Comparison of ENCODE assay signal across 8 cellular contexts in the genomic region with DNA sequence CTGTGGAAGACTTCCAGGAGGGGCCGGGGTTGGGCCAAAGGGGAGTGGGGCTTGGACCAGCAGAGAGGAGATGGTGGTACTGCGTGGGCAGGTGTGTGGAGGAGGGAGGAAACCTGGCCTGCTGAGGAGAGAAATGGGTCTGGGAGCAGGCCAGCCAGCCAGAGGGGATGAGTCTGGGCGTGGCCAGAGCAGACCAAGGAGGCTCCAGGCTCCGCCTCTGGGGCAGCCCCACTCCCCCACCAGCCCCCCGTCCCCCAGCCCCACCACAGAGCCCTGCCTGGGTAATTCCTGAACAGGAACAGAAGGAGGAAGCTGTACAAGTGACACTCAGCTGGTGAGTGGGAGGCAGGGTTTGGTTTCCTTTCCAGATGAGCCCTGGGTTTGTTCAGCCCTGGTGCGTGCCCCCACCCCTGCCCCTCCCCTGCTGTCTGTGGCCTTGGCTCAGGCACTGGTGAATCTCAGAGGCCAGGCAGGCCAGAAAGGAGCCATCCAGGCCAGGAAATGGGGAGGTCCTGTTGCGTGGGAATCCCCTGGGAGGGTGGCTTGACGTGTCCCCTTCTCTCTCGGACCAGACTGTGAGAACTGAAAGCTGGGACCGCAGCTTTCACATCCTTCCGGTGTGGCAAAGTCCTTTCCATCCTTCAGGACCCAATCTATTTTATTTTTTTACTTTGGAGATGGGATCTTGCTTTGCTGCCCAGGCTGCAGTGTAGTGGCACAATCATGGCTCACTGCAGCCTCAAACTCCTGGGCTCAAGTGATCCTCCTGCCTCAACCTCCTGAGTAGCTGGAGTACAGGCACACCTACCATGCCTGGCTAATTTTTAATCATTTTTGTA. TPM values are rescaled to one million over a fixed set of nuclear protein-coding genes. Genes with fewer than 3 reads are reported as not detected.
DNase-seq lines count a peak whose midpoint lies in the region; ATAC-seq and TF ChIP-seq lines count a peak whose summit lies in the region.

No MANE protein-coding gene starts in this region.

- H3K4me1 Mint-ChIP-seq in nephron progenitor cell, result peaks cover 65% of the 10 kb centered on the region

- H3K27me3 ChIP-seq in ACC112 (ENCODE audit: insufficient read depth, low read length) (no peaks in the 10 kb centered on the region), uterus (no peaks in the 10 kb centered on the region)

- H3K4me3 Mint-ChIP-seq in nephron progenitor cell, result no peak overlapping the region

- intact Hi-C loops in uterus (cut with DNase I; ENCODE audit: low total_unique reads), result no loop called here

- H3K9me3 Mint-ChIP-seq in nephron progenitor cell, result no peaks in the 10 kb centered on the region

- H3K27ac ChIP-seq in ACC112 (ENCODE audit: low read depth, low read length) (peak overlapping the region; percentile 16; the same call in 1 of the 2 replicates), uterus (peak overlapping the region; percentile 78 to 86)

- H3K36me3 ChIP-seq in ACC112 (ENCODE audit: insufficient read depth, low read length) (no peaks in the 10 kb centered on the region), uterus (no peaks in the 10 kb centered on the region)

- peaks cover 18% of the 10 kb centered on the region for H3K4me1 ChIP-seq in ACC112 (ENCODE audit: control insufficient read depth, insufficient read depth, low read length, unreplicated experiment)
- H3K4me1 ChIP-seq in uterus, result peaks cover 0 to 6% of the 10 kb centered on the region in 2 donors

- H2AFZ ChIP-seq in ACC112 (ENCODE audit: low read length, unreplicated experiment), result peak overlapping the region; percentile 53

- H3K27ac Mint-ChIP-seq in nephron progenitor cell, result peak overlapping the region; percentile 61

- ATAC-seq in GM18907 (IDR thresholded peaks at IDR 0.05; ENCODE audit: unreplicated experiment) (peak; percentile 80), HG03039 (IDR thresholded peaks at IDR 0.05; ENCODE audit: unreplicated experiment) (peak; percentile 64)

- DNase-seq in SIG-M5 treated with dmso at 0.1 percent for 504 hours (lab: John Stamatoyannopoulos, UW; ENCODE audit: unreplicated experiment), result peak; percentile 83
- peak; percentile 28 for DNase-seq in dermis blood vessel endothelial cell
- peak; percentile 75 for DNase-seq in nephron progenitor cell
- peak; percentile 75 to 84 for DNase-seq in uterus
- no peak for DNase-seq in foreskin melanocyte

- no peaks in the 10 kb centered on the region for H3K79me2 ChIP-seq in ACC112 (ENCODE audit: control insufficient read depth, insufficient read depth, low read length, unreplicated experiment)

- H3K36me3 Mint-ChIP-seq in nephron progenitor cell (ENCODE audit: low read depth), result no peaks in the 10 kb centered on the region

- TF ChIP-seq CTCF in nephron progenitor cell (IDR thresholded peaks at IDR 0.05) (no peak), uterus (IDR thresholded peaks at IDR 0.05) (no peak)

- no peaks in the 10 kb centered on the region for H3K9me3 ChIP-seq in uterus

- TF ChIP-seq POLR2A in uterus (IDR thresholded peaks at IDR 0.05), result no peak

- H3K27me3 Mint-ChIP-seq in nephron progenitor cell (ENCODE audit: low read depth, poor library complexity), result no peaks in the 10 kb centered on the region

- H3K4me3 ChIP-seq in ACC112 (ENCODE audit: low read depth, low read length) (no peak overlapping the region), uterus (peak overlapping the region in 1 of 2 donors; percentile 4)

RNA-seq across cellular contexts. Expression of a gene that starts 9.4 kb away (rescaled TPM):
- total RNA-seq in dermis blood vessel endothelial cell (1.5 and 4.1 TPM in 2 replicates), uterus (100 to 1,000 TPM in 1 of 4 donors, 10 to 100 TPM in 3; 25.0 to 110 (median 34.1) TPM)

RNA-seq across cellular contexts. Expression of a gene that starts 47.1 kb away (rescaled TPM):
- total RNA-seq in dermis blood vessel endothelial cell (7.8 and 14.4 TPM in 2 replicates), uterus (10 to 100 TPM; 33.8 to 78.3 (median 43.5) TPM)
